34 cellular contexts compared by ENCODE assay signal in the genomic region with DNA sequence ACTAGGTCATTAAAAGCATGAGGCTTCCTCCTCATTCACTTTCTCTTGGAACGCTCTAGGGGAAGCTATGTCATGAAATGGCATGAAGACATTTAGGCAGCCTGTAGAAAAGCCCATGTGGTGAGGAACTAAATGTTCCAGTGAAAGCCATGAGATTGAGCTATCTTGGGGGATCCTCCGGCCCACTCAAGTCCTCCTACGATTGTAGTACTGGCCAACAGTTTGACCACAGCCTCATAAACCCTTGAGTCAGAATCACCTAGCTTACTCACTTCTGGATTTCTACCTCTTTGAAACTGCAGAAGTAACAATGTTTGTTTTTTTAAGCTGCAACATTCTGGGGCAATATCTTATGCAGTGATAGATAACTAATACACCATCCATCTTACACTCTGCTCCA.
DNase-seq lines count a peak whose midpoint lies in the region; ATAC-seq, FAIRE-seq and TF ChIP-seq lines count a peak whose summit lies in the region.
"Had no signal": no experiment of that assay in that cellular context is flagged by ENCODE, and none has a peak within 500 bp of the region (broad histone marks: within the 10 kb centered on the region; RNA-seq: fewer than 3 reads in every experiment).

No MANE protein-coding gene starts in this region.

- H3K4me1 ChIP-seq in astrocyte (ENCODE audit: insufficient read depth, low read length) = peaks cover 45% of the 10 kb centered on the region
- H3K4me1 ChIP-seq: colonic mucosa, prostate gland, right lobe of liver had no signal

- H3K4me3 Mint-ChIP-seq in astrocyte (ENCODE audit: unreplicated experiment) = no peak overlapping the region
- H3K4me3 Mint-ChIP-seq in effector memory CD8-positive, alpha-beta T cell = no peak overlapping the region
- H3K4me3 Mint-ChIP-seq: activated CD4-positive, alpha-beta memory T cell treated with anti-CD3 and anti-CD28 coated beads for 36 hours; naive B cell; stimulated activated effector memory CD8-positive, alpha-beta T cell treated with anti-CD3 and anti-CD28 coated beads, Interleukin-12 subunit alpha, Interleukin-12 subunit beta, amount 100 ng/mL, for 72 hours had no signal

- no peak overlapping the region for H3K27ac Mint-ChIP-seq in astrocyte (ENCODE audit: unreplicated experiment)
- no peak overlapping the region for H3K27ac Mint-ChIP-seq in effector memory CD8-positive, alpha-beta T cell
- H3K27ac Mint-ChIP-seq: activated CD4-positive, alpha-beta memory T cell treated with anti-CD3 and anti-CD28 coated beads for 36 hours; naive B cell; stimulated activated effector memory CD8-positive, alpha-beta T cell treated with anti-CD3 and anti-CD28 coated beads, Interleukin-12 subunit alpha, Interleukin-12 subunit beta, amount 100 ng/mL, for 72 hours had no signal

- H3K27ac ChIP-seq in astrocyte (ENCODE audit: low read depth, low read length) = peak overlapping the region; percentile 88
- H3K27ac ChIP-seq: colonic mucosa, epithelial cell of prostate, PC-9, prostate gland, right lobe of liver had no signal

- no peak for FAIRE-seq in astrocyte (lab: Jason Lieb, UNC)
- FAIRE-seq: bronchial epithelial cell, kidney had no signal

- H4K20me1 ChIP-seq in astrocyte (ENCODE audit: insufficient read depth, low read length) = no peaks in the 10 kb centered on the region

- no peaks in the 10 kb centered on the region for H3K36me3 Mint-ChIP-seq in astrocyte (ENCODE audit: low read depth, unreplicated experiment)
- H3K36me3 Mint-ChIP-seq in effector memory CD8-positive, alpha-beta T cell (ENCODE audit: insufficient read depth) = no peaks in the 10 kb centered on the region
- H3K36me3 Mint-ChIP-seq: activated CD4-positive, alpha-beta memory T cell treated with anti-CD3 and anti-CD28 coated beads for 36 hours; naive B cell; stimulated activated effector memory CD8-positive, alpha-beta T cell treated with anti-CD3 and anti-CD28 coated beads, Interleukin-12 subunit alpha, Interleukin-12 subunit beta, amount 100 ng/mL, for 72 hours had no signal

- H3K4me2 ChIP-seq in astrocyte (ENCODE audit: low read length) = peak overlapping the region; percentile 13
- H3K4me2 ChIP-seq: PC-9 had no signal

- TF ChIP-seq CTCF in astrocyte (IDR thresholded peaks at IDR 0.05; ENCODE audit: insufficient read depth, low read depth, low read length) (no peak), fibroblast of mammary gland (conservative IDR thresholded peaks at IDR 0.05; ENCODE audit: control insufficient read depth, insufficient read depth, low read depth, low read length) (no peak)

- H3K27me3 ChIP-seq in astrocyte (ENCODE audit: insufficient read depth, low read length) = no peaks in the 10 kb centered on the region
- H3K27me3 ChIP-seq: colonic mucosa, foreskin keratinocyte, right lobe of liver had no signal

- peak overlapping the region; percentile 68 for H3K9ac ChIP-seq in astrocyte (ENCODE audit: low read length)

- H3K4me1 Mint-ChIP-seq in astrocyte (ENCODE audit: low read depth, unreplicated experiment) = peaks cover 23% of the 10 kb centered on the region
- H3K4me1 Mint-ChIP-seq in effector memory CD8-positive, alpha-beta T cell (ENCODE audit: low read depth in 2 of 2) = no peaks in the 10 kb centered on the region
- H3K4me1 Mint-ChIP-seq: naive B cell; stimulated activated effector memory CD8-positive, alpha-beta T cell treated with anti-CD3 and anti-CD28 coated beads, Interleukin-12 subunit alpha, Interleukin-12 subunit beta, amount 100 ng/mL, for 72 hours had no signal

- H2AFZ ChIP-seq in astrocyte (ENCODE audit: low read depth, low read length) = no peak overlapping the region
- H2AFZ ChIP-seq: PC-9 had no signal

- H3K9me3 ChIP-seq in astrocyte (ENCODE audit: insufficient read depth, low read depth, low read length) = no peaks in the 10 kb centered on the region
- H3K9me3 ChIP-seq: colonic mucosa, prostate gland, right lobe of liver had no signal

- no peaks in the 10 kb centered on the region for H3K27me3 Mint-ChIP-seq in astrocyte (ENCODE audit: low read depth, unreplicated experiment)
- no peaks in the 10 kb centered on the region for H3K27me3 Mint-ChIP-seq in effector memory CD8-positive, alpha-beta T cell
- H3K27me3 Mint-ChIP-seq: activated CD4-positive, alpha-beta memory T cell treated with anti-CD3 and anti-CD28 coated beads for 36 hours; naive B cell had no signal

- DNase-seq in HT1080 (ENCODE audit: low read depth) (peak; percentile 17), astrocyte (ENCODE audit: low read depth) (peak; percentile 94), fibroblast of mammary gland (ENCODE audit: low read depth) (peak; percentile 95), NCI-H748 (lab: John Stamatoyannopoulos, UW; ENCODE audit: unreplicated experiment) (no peak), iPS-NIHi7 (ENCODE audit: extremely low spot score) (no peak)
- DNase-seq in effector memory CD8-positive, alpha-beta T cell = no peak
- DNase-seq: activated CD4-positive, alpha-beta memory T cell treated with anti-CD3 and anti-CD28 coated beads for 36 hours; activated CD4-positive, alpha-beta T cell treated with anti-CD3 and anti-CD28 coated beads for 1 hour; activated CD8-positive, alpha-beta memory T cell treated with anti-CD3 and anti-CD28 coated beads, Interleukin-2, amount 50 U/mL, for 4 hours; activated naive CD4-positive, alpha-beta T cell treated with Interleukin-2 at 50 U/mL for 16 hours; colonic mucosa; DMS79; effector CD8-positive, alpha-beta T cell; head of caudate nucleus; kidney; left ventricle myocardium superior; midbrain; naive B cell; NCI-H1105 treated with DMSO at 0.1 percent for 48 hours; NCI-H187 treated with DMSO at 0.1 percent for 48 hours; NCI-H524; nucleus accumbens; PC-9; right lobe of liver; substantia nigra; T-helper 2 cell; trophoblast cell had no signal

- ATAC-seq in HG02840 (IDR thresholded peaks at IDR 0.05; ENCODE audit: low FRiP score, unreplicated experiment) = no peak
- no peak for ATAC-seq in effector memory CD8-positive, alpha-beta T cell (replicated peaks)
- ATAC-seq: foreskin keratinocyte; left ventricle myocardium superior; right lobe of liver; Right ventricle myocardium inferior; stimulated activated effector memory CD8-positive, alpha-beta T cell treated with anti-CD3 and anti-CD28 coated beads, Interleukin-12 subunit alpha, Interleukin-12 subunit beta, amount 100 ng/mL, for 72 hours had no signal

- H3K4me3 ChIP-seq in astrocyte (ENCODE audit: insufficient read depth, low read depth, low read length) = no peak overlapping the region
- no peak overlapping the region for H3K4me3 ChIP-seq in fibroblast of mammary gland (ENCODE audit: control insufficient read depth, low read depth, low read length)
- H3K4me3 ChIP-seq: colonic mucosa, PC-9, prostate gland, right lobe of liver had no signal

- H3K9me3 Mint-ChIP-seq in astrocyte (ENCODE audit: unreplicated experiment) = no peaks in the 10 kb centered on the region
- H3K9me3 Mint-ChIP-seq in effector memory CD8-positive, alpha-beta T cell = peaks cover 6 to 10% of the 10 kb centered on the region in 2 donors

- no peaks in the 10 kb centered on the region for H3K36me3 ChIP-seq in astrocyte (ENCODE audit: insufficient read depth, low read length)
- H3K36me3 ChIP-seq: colonic mucosa, prostate gland, right lobe of liver had no signal

- no peaks in the 10 kb centered on the region for H3K79me2 ChIP-seq in astrocyte (ENCODE audit: insufficient read depth, low read length)

Comparison
In these comparisons a context has a peak if more than half of its experiments do, and no peak if none do; other contexts are left out.
1. DNase-seq: peak in HT1080 (single experiment), astrocyte (single experiment) and fibroblast of mammary gland (single experiment); none in NCI-H748 (single experiment), iPS-NIHi7 (single experiment) and effector memory CD8-positive, alpha-beta T cell (0 of 3).